In the genomic region with DNA sequence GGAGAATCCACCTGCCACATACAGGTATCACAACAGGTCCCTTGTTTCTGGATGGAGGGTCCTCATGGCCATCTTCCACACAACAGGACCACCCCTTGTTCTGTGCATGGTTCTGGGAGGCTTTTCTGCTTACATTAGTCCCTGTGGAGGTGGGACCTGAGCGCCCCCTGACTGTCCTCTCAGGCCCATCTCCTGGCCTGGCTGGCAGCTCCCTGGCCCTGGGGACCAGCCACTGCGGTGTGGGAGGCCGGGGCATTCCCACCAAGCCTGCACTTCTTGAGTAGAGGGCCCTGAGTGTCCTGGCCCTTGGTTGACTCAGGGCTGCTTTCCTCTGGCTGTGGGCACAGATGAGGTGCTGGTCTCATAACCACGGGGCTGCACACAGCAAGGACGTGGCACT, we compare ENCODE assay signal across 10 cellular contexts. TPM values are rescaled to one million over a fixed set of nuclear protein-coding genes. Genes with fewer than 3 reads are reported as not detected.
"Had no signal": no experiment of that assay in that cellular context is flagged by ENCODE, and none has a peak within 500 bp of the region (broad histone marks: within the 10 kb centered on the region; RNA-seq: fewer than 3 reads in every experiment).

No MANE protein-coding gene starts in this region.

- H3K27me3 Mint-ChIP-seq: activated naive CD8-positive, alpha-beta T cell treated with anti-CD3 and anti-CD28 coated beads, Interleukin-2, amount 50 U/mL, for 24 hours had no signal

- ATAC-seq: activated naive CD8-positive, alpha-beta T cell treated with anti-CD3 and anti-CD28 coated beads, Interleukin-2, amount 50 U/mL, for 24 hours had no signal

- H3K27ac ChIP-seq: parathyroid adenoma, transverse colon had no signal

- H3K27ac Mint-ChIP-seq: activated naive CD4-positive, alpha-beta T cell treated with anti-CD3 and anti-CD28 coated beads for 36 hours had no signal

- DNase-seq: activated CD4-positive, alpha-beta T cell treated with anti-CD3 and anti-CD28 coated beads, Interleukin-2, amount 50 U/mL, for 1 hour; activated CD8-positive, alpha-beta memory T cell treated with anti-CD3 and anti-CD28 coated beads for 24 hours; activated naive CD4-positive, alpha-beta T cell treated with anti-CD3 and anti-CD28 coated beads for 36 hours; activated naive CD8-positive, alpha-beta T cell treated with anti-CD3 and anti-CD28 coated beads, Interleukin-2, amount 50 U/mL, for 24 hours; kidney; stimulated activated CD4-positive, alpha-beta T cell treated with anti-CD3 and anti-CD28 coated beads, Interleukin-2, amount 100 ng/mL, for 48 hours; stimulated activated naive CD4-positive, alpha-beta T cell treated with Interleukin-2 at 50 U/mL for 16 hours; transverse colon had no signal

- H3K9me3 Mint-ChIP-seq: activated naive CD4-positive, alpha-beta T cell treated with anti-CD3 and anti-CD28 coated beads for 36 hours; activated naive CD8-positive, alpha-beta T cell treated with anti-CD3 and anti-CD28 coated beads, Interleukin-2, amount 50 U/mL, for 24 hours had no signal

- H3K4me3 Mint-ChIP-seq: activated naive CD4-positive, alpha-beta T cell treated with anti-CD3 and anti-CD28 coated beads for 36 hours; activated naive CD8-positive, alpha-beta T cell treated with anti-CD3 and anti-CD28 coated beads, Interleukin-2, amount 50 U/mL, for 24 hours had no signal

RNA-seq across cellular contexts. Expression of a gene that starts 56.3 kb away (rescaled TPM):
- total RNA-seq: T-helper 2 cell treated with Interferon-gamma antibody and Interleukin-4, amounts not matched to agents 100 ng/mL and 5 ng/mL, for 36 hours had no signal
